Comparison of ENCODE assay signal across 35 cellular contexts in the genomic region with DNA sequence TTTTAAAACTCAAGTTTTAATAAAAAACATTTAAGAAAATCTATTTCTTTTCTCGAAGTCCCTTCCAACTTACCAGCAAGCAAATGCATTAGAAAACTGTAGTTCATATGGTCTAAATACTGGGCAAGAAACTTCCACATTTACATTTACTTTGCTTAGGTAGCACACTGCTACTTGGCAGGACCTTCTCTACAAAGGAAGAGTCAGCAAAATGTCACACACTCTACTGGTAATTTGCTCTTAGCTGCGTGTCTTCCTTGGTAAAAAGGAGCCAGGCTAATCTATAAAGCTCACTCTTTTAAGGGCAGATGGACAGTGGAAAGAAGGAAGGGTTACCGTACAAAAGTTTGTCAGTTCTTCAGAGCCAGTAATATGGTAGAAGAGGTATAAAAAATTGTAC.
"Had no signal": no experiment of that assay in that cellular context is flagged by ENCODE, and none has a peak within 500 bp of the region (broad histone marks: within the 10 kb centered on the region; RNA-seq: fewer than 3 reads in every experiment).

No MANE protein-coding gene starts in this region.

- H3K27me3 ChIP-seq: adrenal gland, body of pancreas, brain microvascular endothelial cell, breast epithelium had no signal

- H3K4me3 ChIP-seq: adrenal gland, body of pancreas, breast epithelium had no signal

- H3K4me1 ChIP-seq: body of pancreas, breast epithelium had no signal

- H3K27ac ChIP-seq: adrenal gland, body of pancreas, brain microvascular endothelial cell, breast epithelium, VCaP had no signal

- H3K36me3 ChIP-seq: breast epithelium had no signal

- ATAC-seq: activated CD8-positive, alpha-beta T cell treated with anti-CD3 and anti-CD28 coated beads for 36 hours; activated naive CD4-positive, alpha-beta T cell treated with anti-CD3 and anti-CD28 coated beads, Interleukin-2, amount 50 U/mL, for 72 hours; activated T-cell treated with anti-CD3 and anti-CD28 coated beads, Interleukin-2, amount 50 U/mL, for 4 hours; activated T-cell treated with anti-CD3 and anti-CD28 coated beads, Interleukin-2, amount 50 U/mL, for 72 hours; activated T-helper 17 cell treated with anti-CD3 and anti-CD28 coated beads, Interleukin-2, amount 50 U/mL, for 72 hours; body of pancreas had no signal

- H3K9me3 ChIP-seq: adrenal gland, body of pancreas, breast epithelium had no signal

- FAIRE-seq: astrocyte, TTC549 had no signal

- DNase-seq: activated B cell treated with CpG ODN at 0.5 μM for 24 hours; activated CD4-positive, alpha-beta memory T cell treated with anti-CD3 and anti-CD28 coated beads for 36 hours; activated CD4-positive, alpha-beta T cell treated with anti-CD3 and anti-CD28 coated beads for 4 hours; activated CD4-positive, alpha-beta T cell treated with anti-CD3 and anti-CD28 coated beads, Interleukin-2, amount 10 ng/mL, durations not matched to agents 24 days and 14 days; activated CD4-positive, alpha-beta T cell treated with anti-CD3 and anti-CD28 coated beads, Interleukin-2, amount 50 U/mL, for 1 hour; activated CD4-positive, alpha-beta T cell treated with anti-CD3 and anti-CD28 coated beads, Interleukin-2, amount 50 U/mL, for 4 hours; activated CD4-positive, CD25-positive, alpha-beta regulatory T cell treated with anti-CD3 and anti-CD28 coated beads, Interleukin-2, amount 50 U/mL, for 72 hours; activated CD8-positive, alpha-beta memory T cell treated with anti-CD3 and anti-CD28 coated beads, Interleukin-2, amount 50 U/mL, for 4 hours; activated CD8-positive, alpha-beta T cell treated with anti-CD3 and anti-CD28 coated beads for 36 hours; activated effector memory CD4-positive, alpha-beta T cell treated with anti-CD3 and anti-CD28 coated beads, Interleukin-2, amount 50 U/mL, for 16 hours; activated gamma-delta T cell treated with Interleukin-2 at 50 U/mL for 16 hours; activated naive CD4-positive, alpha-beta T cell; activated naive CD4-positive, alpha-beta T cell treated with anti-CD3 and anti-CD28 coated beads for 36 hours; activated naive CD4-positive, alpha-beta T cell treated with anti-CD3 and anti-CD28 coated beads, Interleukin-2, amount 50 U/mL, for 16 hours; activated naive CD8-positive, alpha-beta T cell treated with anti-CD3 and anti-CD28 coated beads for 36 hours; activated T-cell treated with anti-CD3 and anti-CD28 coated beads for 4 hours; activated T-cell treated with anti-CD3 and anti-CD28 coated beads, Interleukin-2, amount 50 U/mL, for 1 hour; activated T-cell treated with anti-CD3 and anti-CD28 coated beads, Interleukin-2, amount 50 U/mL, for 4 hours; activated T-cell treated with anti-CD3 and anti-CD28 coated beads, Interleukin-2, amount 50 U/mL, for 72 hours; adrenal gland; amniotic stem cell; aorta; body of pancreas; brain microvascular endothelial cell; caudate nucleus; cerebellar nuclear complex; T-helper 1 cell; T-helper 2 cell; T-helper 9 cell had no signal
